ENCODE assay signal across 1 cellular context in genomic region chr20:53371216-53371615, GRCh38.
TF ChIP-seq lines count a peak whose summit lies in the region.

No MANE protein-coding gene starts in this region.

TF ChIP-seq in GM23338, 12 proteins besides CTCF, POLR2A, EP300 and RAD21 (continued from another document):
- TF ChIP-seq, protein P1, sequence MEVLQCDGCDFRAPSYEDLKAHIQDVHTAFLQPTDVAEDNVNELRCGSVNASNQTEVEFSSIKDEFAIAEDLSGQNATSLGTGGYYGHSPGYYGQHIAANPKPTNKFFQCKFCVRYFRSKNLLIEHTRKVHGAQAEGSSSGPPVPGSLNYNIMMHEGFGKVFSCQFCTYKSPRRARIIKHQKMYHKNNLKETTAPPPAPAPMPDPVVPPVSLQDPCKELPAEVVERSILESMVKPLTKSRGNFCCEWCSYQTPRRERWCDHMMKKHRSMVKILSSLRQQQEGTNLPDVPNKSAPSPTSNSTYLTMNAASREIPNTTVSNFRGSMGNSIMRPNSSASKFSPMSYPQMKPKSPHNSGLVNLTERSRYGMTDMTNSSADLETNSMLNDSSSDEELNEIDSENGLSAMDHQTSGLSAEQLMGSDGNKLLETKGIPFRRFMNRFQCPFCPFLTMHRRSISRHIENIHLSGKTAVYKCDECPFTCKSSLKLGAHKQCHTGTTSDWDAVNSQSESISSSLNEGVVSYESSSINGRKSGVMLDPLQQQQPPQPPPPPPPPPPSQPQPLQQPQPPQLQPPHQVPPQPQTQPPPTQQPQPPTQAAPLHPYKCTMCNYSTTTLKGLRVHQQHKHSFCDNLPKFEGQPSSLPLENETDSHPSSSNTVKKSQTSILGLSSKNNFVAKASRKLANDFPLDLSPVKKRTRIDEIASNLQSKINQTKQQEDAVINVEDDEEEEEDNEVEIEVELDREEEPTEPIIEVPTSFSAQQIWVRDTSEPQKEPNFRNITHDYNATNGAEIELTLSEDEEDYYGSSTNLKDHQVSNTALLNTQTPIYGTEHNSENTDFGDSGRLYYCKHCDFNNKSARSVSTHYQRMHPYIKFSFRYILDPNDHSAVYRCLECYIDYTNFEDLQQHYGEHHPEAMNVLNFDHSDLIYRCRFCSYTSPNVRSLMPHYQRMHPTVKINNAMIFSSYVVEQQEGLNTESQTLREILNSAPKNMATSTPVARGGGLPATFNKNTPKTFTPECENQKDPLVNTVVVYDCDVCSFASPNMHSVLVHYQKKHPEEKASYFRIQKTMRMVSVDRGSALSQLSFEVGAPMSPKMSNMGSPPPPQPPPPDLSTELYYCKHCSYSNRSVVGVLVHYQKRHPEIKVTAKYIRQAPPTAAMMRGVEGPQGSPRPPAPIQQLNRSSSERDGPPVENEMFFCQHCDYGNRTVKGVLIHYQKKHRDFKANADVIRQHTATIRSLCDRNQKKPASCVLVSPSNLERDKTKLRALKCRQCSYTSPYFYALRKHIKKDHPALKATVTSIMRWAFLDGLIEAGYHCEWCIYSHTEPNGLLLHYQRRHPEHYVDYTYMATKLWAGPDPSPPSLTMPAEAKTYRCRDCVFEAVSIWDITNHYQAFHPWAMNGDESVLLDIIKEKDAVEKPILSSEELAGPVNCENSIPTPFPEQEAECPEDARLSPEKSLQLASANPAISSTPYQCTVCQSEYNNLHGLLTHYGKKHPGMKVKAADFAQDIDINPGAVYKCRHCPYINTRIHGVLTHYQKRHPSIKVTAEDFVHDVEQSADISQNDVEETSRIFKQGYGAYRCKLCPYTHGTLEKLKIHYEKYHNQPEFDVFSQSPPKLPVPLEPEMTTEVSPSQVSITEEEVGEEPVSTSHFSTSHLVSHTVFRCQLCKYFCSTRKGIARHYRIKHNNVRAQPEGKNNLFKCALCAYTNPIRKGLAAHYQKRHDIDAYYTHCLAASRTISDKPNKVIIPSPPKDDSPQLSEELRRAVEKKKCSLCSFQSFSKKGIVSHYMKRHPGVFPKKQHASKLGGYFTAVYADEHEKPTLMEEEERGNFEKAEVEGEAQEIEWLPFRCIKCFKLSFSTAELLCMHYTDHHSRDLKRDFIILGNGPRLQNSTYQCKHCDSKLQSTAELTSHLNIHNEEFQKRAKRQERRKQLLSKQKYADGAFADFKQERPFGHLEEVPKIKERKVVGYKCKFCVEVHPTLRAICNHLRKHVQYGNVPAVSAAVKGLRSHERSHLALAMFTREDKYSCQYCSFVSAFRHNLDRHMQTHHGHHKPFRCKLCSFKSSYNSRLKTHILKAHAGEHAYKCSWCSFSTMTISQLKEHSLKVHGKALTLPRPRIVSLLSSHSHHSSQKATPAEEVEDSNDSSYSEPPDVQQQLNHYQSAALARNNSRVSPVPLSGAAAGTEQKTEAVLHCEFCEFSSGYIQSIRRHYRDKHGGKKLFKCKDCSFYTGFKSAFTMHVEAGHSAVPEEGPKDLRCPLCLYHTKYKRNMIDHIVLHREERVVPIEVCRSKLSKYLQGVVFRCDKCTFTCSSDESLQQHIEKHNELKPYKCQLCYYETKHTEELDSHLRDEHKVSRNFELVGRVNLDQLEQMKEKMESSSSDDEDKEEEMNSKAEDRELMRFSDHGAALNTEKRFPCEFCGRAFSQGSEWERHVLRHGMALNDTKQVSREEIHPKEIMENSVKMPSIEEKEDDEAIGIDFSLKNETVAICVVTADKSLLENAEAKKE (CRISPR knock-in tag; IDR thresholded peaks at IDR 0.05), result no peak
- TF ChIP-seq EZH2phosphoT487 (IDR thresholded peaks at IDR 0.05; ENCODE audit: unreplicated experiment), result no peak
